9 cellular contexts compared by ENCODE assay signal in genomic region chr19:17703823-17704463, GRCh38. TPM values are rescaled to one million over a fixed set of nuclear protein-coding genes. Genes with fewer than 3 reads are reported as not detected.
DNase-seq lines count a peak whose midpoint lies in the region; ATAC-seq and TF ChIP-seq lines count a peak whose summit lies in the region.
"Had no signal": no experiment of that assay in that cellular context is flagged by ENCODE, and none has a peak within 500 bp of the region (broad histone marks: within the 10 kb centered on the region; RNA-seq: fewer than 3 reads in every experiment).

No MANE protein-coding gene starts in this region.

- intact Hi-C loops in esophagus squamous epithelium (cut with DNase I) = loop anchor here (10.0 kb wide), 1 partner anchor 51 kb away; the partner anchor contains the start of gene FCHO1
- intact Hi-C loops in thyroid gland (cut with DNase I) = no loop called here

- H3K36me3 ChIP-seq in esophagus squamous epithelium = no peaks in the 10 kb centered on the region
- no peaks in the 10 kb centered on the region for H3K36me3 ChIP-seq in neutrophil
- H3K36me3 ChIP-seq in thyroid gland = no peaks in the 10 kb centered on the region

- TF ChIP-seq POLR2A in esophagus squamous epithelium (IDR thresholded peaks at IDR 0.05) (no peak), thyroid gland (IDR thresholded peaks at IDR 0.05) (no peak)

- H3K27ac ChIP-seq in esophagus squamous epithelium = no peak overlapping the region
- no peak overlapping the region for H3K27ac ChIP-seq in neutrophil
- H3K27ac ChIP-seq in thyroid gland = no peak overlapping the region

- DNase-seq in D341Med (ENCODE audit: low spot score) (peak; percentile 80), NCI-H1092 treated with DMSO at 0.1 percent for 48 hours (lab: John Stamatoyannopoulos, UW) (peak; percentile 16), esophagus squamous epithelium (lab: John Stamatoyannopoulos, UW) (no peak), thyroid gland (peak in 1 of 2 donors; percentile 33), NCI-H146 (lab: John Stamatoyannopoulos, UW) (no peak)
- peak; percentile 92 for DNase-seq in activated CD8-positive, alpha-beta memory T cell treated with anti-CD3 and anti-CD28 coated beads, Interleukin-2, amount 50 U/mL, for 48 hours

- no peak overlapping the region for H3K4me3 ChIP-seq in esophagus squamous epithelium
- H3K4me3 ChIP-seq in neutrophil (ENCODE audit: low read depth in 1 of 2, low read length in 1 of 2) = no peak overlapping the region
- H3K4me3 ChIP-seq in thyroid gland (replicated peaks in 1 of 3) = no peak overlapping the region

- peak; percentile 66 to 87 (median 80) for TF ChIP-seq CTCF in esophagus squamous epithelium (IDR thresholded peaks at IDR 0.05)
- peak; percentile 92 for TF ChIP-seq CTCF in neutrophil (IDR thresholded peaks at IDR 0.05)
- peak; percentile 49 to 73 (median 56) for TF ChIP-seq CTCF in thyroid gland (IDR thresholded peaks at IDR 0.05)

- H3K4me1 ChIP-seq in esophagus squamous epithelium = no peaks in the 10 kb centered on the region
- H3K4me1 ChIP-seq in neutrophil (ENCODE audit: control insufficient read depth in 1 of 2, insufficient read depth in 1 of 2, low read depth in 1 of 2, low read length in 1 of 2) = peaks cover 0 to 3% of the 10 kb centered on the region in 2 experiments
- no peaks in the 10 kb centered on the region for H3K4me1 ChIP-seq in thyroid gland

- H3K27me3 ChIP-seq in esophagus squamous epithelium (peaks cover 0 to 34% (median 0%) of the 10 kb centered on the region in 4 donors), neutrophil (peaks cover 17% of the 10 kb centered on the region), thyroid gland (no peaks in the 10 kb centered on the region)

- H3K9me3 ChIP-seq in esophagus squamous epithelium (no peaks in the 10 kb centered on the region), neutrophil (no peaks in the 10 kb centered on the region), thyroid gland (no peaks in the 10 kb centered on the region)

- 19 to 37% methylated on average over 7 to 8 of the region's 11 CpGs for WGBS in esophagus squamous epithelium, 2 donors
- WGBS in thyroid gland, 2 donors = 43 to 49% methylated on average over 9 to 11 of the region's 11 CpGs

- no peak for ATAC-seq in HG03045 (IDR thresholded peaks at IDR 0.05; ENCODE audit: unreplicated experiment)

RNA-seq across cellular contexts. Expression of gene MAP1S, which starts 15.3 kb away (rescaled TPM):
- total RNA-seq in esophagus squamous epithelium = 10 to 100 TPM in 3 of 4 donors, 1 to 10 TPM in 1; 4.8 to 16.3 (median 11.4) TPM
- 10 to 100 TPM; 17.9 to 35.5 (median 27.9) TPM for total RNA-seq in thyroid gland

RNA-seq across cellular contexts. Expression of gene UNC13A, which starts 15.8 kb away (rescaled TPM):
- total RNA-seq in esophagus squamous epithelium (under 1 TPM in 2 of 4 donors, not detected in 2; 0.06 to 0.22 TPM), thyroid gland (1 to 10 TPM in 1 of 4 donors, under 1 TPM in 3; under 0.01 to 2.7 (median 0.21) TPM)
- total RNA-seq: skeletal muscle tissue had no signal

RNA-seq across cellular contexts. Expression of gene FCHO1, which starts 47.3 kb away (rescaled TPM):
- 1 to 10 TPM in 3 of 4 donors, under 1 TPM in 1; 0.76 to 3.5 (median 2.6) TPM for total RNA-seq in esophagus squamous epithelium
- 1 to 10 TPM in 1 of 4 donors, under 1 TPM in 2, not detected in 1; 0.40 to 1.6 (median 0.67) TPM for total RNA-seq in thyroid gland

Comparison
In these comparisons a context has a peak if more than half of its experiments do, and no peak if none do; other contexts are left out.
1. DNase-seq: peak in D341Med (single experiment), NCI-H1092 treated with DMSO at 0.1 percent for 48 hours (single experiment) and activated CD8-positive, alpha-beta memory T cell treated with anti-CD3 and anti-CD28 coated beads, Interleukin-2, amount 50 U/mL, for 48 hours (single experiment); none in esophagus squamous epithelium (single experiment) and NCI-H146 (single experiment).
2. Peak in every context shown above with its lines, with median percentiles within 50 percentile points of each other: CTCF ChIP-seq.